Comparison of ENCODE assay signal across 13 cellular contexts in the genomic region with DNA sequence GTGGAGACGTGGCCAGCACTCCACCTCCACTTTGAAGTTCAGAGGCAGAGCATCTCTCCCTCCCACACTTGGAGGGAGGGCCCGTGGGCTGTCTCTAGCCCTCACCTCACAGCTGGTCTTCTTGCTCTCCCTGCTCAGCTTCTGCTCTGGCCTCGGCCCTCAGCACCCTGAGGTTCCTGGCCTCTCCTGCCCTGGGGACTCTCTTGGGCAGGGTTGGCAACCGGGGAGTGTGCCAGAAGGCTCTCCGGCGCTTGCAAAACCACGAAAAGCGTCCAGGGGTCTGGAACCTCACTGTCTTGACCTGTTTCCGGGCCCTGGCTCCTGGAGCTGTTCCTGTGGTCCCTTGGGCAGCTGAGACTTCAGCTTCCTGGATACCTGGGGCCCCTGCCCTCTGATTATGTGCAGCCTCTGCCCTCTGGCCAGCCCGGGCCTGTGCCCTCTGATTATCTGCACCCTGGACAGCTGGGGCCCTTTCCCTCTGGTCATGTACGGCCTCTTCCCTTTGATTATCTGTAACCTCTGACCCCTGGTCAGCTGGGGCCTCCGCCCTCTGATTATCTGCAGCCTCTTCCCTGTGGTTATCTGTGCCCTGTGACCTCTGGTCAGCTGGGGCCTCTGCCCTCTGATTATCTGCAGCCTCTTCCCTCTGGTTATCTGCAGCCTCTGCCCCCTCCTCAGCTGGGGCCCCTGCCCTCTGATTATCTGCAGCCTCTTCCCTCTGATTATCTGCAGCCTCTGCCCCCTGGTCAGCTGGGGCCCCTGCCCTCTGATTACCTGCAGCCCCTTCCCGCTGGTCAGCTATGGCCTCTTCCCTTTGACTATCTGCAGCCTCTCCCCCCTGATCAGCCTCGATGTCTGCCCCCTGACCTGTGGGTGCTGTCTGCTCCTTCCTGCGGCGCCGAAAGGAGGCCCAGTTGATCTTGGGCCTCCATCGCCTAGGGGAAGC. TPM values are rescaled to one million over a fixed set of nuclear protein-coding genes. Genes with fewer than 3 reads are reported as not detected.
DNase-seq lines count a peak whose midpoint lies in the region; TF ChIP-seq lines count a peak whose summit lies in the region.
"Had no signal": no experiment of that assay in that cellular context is flagged by ENCODE, and none has a peak within 500 bp of the region (broad histone marks: within the 10 kb centered on the region; RNA-seq: fewer than 3 reads in every experiment).

No MANE protein-coding gene starts in this region.

- CTCF ChIA-PET in OCI-LY7 (lab: Charles Lee; ENCODE audit: unreplicated experiment) = no interaction called here

- H3K4me3 ChIP-seq in OCI-LY7 (ENCODE audit: low read depth, low read length, poor library complexity, severe bottlenecking) (no peak overlapping the region), endodermal cell (ENCODE audit: low read length) (peak overlapping the region; percentile 91), thyroid gland (replicated peaks in 1 of 3) (peak overlapping the region; percentile 16 to 42 (median 37))

- H3K27ac ChIP-seq in OCI-LY7 (ENCODE audit: low read depth, low read length, poor library complexity, severe bottlenecking) = peak overlapping the region; percentile 7
- no peak overlapping the region for H3K27ac ChIP-seq in endodermal cell (ENCODE audit: low read depth, low read length)
- H3K27ac ChIP-seq in thyroid gland = peak overlapping the region in 2 of 3 donors; percentile 69 to 84

- H3K4me3 Mint-ChIP-seq in endodermal cell (peak overlapping the region; percentile 83), mesothelial cell of epicardium (peak overlapping the region; percentile 94), immature natural killer cell (no peak overlapping the region)
- H3K4me3 Mint-ChIP-seq: activated CD8-positive, alpha-beta T cell treated with anti-CD3 and anti-CD28 coated beads, Interleukin-2, amount 10 ng/mL, durations not matched to agents 7 days and 5 days had no signal

- H3K27ac Mint-ChIP-seq in endodermal cell = no peak overlapping the region
- peak overlapping the region; percentile 85 for H3K27ac Mint-ChIP-seq in mesothelial cell of epicardium
- H3K27ac Mint-ChIP-seq in immature natural killer cell = no peak overlapping the region
- H3K27ac Mint-ChIP-seq: activated CD8-positive, alpha-beta T cell treated with anti-CD3 and anti-CD28 coated beads, Interleukin-2, amount 10 ng/mL, durations not matched to agents 7 days and 5 days had no signal

- WGBS in endodermal cell (ENCODE audit: insufficient coverage in 1 of 2, insufficient read length in 1 of 2), 2 experiments = 87 to 88% methylated on average over 18 of the region's 18 CpGs
- WGBS in thyroid gland, 2 donors = 53 to 60% methylated on average over 8 to 17 of the region's 18 CpGs

- intact Hi-C loops in OCI-LY7 (cut with micrococcal nuclease; ENCODE audit: unreplicated experiment) (no loop called here), thyroid gland (cut with DNase I) (no loop called here)

- H3K36me3 Mint-ChIP-seq in endodermal cell (ENCODE audit: low read depth) (peaks cover 14% of the 10 kb centered on the region), mesothelial cell of epicardium (peaks cover 8% of the 10 kb centered on the region), immature natural killer cell (no peaks in the 10 kb centered on the region)

- POLR2A ChIA-PET in OCI-LY7 (lab: Charles Lee) = interaction anchor here (0.6 to 0.9 kb wide), 2 partner anchors 12 to 72 kb away, joined by 3 to 4 read pairs; no protein-coding TSS in a partner anchor

- H3K9me3 Mint-ChIP-seq in endodermal cell (no peaks in the 10 kb centered on the region), mesothelial cell of epicardium (no peaks in the 10 kb centered on the region), immature natural killer cell (no peaks in the 10 kb centered on the region)

- TF ChIP-seq CTCF in OCI-LY7 (conservative IDR thresholded peaks at IDR 0.05; ENCODE audit: low read length) (no peak), endodermal cell (conservative IDR thresholded peaks at IDR 0.05) (no peak), mesothelial cell of epicardium (IDR thresholded peaks at IDR 0.05; ENCODE audit: unreplicated experiment) (no peak), thyroid gland (IDR thresholded peaks at IDR 0.05) (no peak)

- no peak overlapping the region for H2AFZ ChIP-seq in OCI-LY7 (ENCODE audit: low read length)

- H3K9me3 ChIP-seq in OCI-LY7 (ENCODE audit: low read length) (no peaks in the 10 kb centered on the region), endodermal cell (ENCODE audit: control insufficient read depth, low read length) (no peaks in the 10 kb centered on the region), thyroid gland (no peaks in the 10 kb centered on the region)

- no peak for TF ChIP-seq POLR2A in thyroid gland (IDR thresholded peaks at IDR 0.05)

- H4K20me1 ChIP-seq in OCI-LY7 (ENCODE audit: insufficient read depth, low read length) = no peaks in the 10 kb centered on the region

- no TSS peak for BruUV-seq in OCI-LY7 (replicated peaks; lab: Mats Ljungman, UMichigan)

- no peak for DNase-seq in OCI-LY7 (ENCODE audit: low spot score)
- no peak for DNase-seq in endodermal cell
- no peak for DNase-seq in mesothelial cell of epicardium (ENCODE audit: low spot score in 2 of 2, unreplicated experiment in 2 of 2)
- DNase-seq in thyroid gland = no peak
- no peak for DNase-seq in RPMI8226
- DNase-seq in immature natural killer cell = no peak
- no peak for DNase-seq in OCI-M2 (lab: John Stamatoyannopoulos, UW; ENCODE audit: unreplicated experiment)
- DNase-seq in NCI-H524 treated with DMSO at 0.1 percent for 48 hours (lab: John Stamatoyannopoulos, UW) = no peak
- DNase-seq: activated CD8-positive, alpha-beta T cell treated with anti-CD3 and anti-CD28 coated beads, Interleukin-2, amount 10 ng/mL, durations not matched to agents 7 days and 5 days; caudate nucleus; stimulated activated naive CD4-positive, alpha-beta T cell treated with Interleukin-2 at 50 U/mL for 16 hours; SW 1271 had no signal

- H3K4me1 Mint-ChIP-seq in endodermal cell (peaks cover 25% of the 10 kb centered on the region), mesothelial cell of epicardium (peaks cover 70% of the 10 kb centered on the region), immature natural killer cell (peaks cover 0 to 2% of the 10 kb centered on the region in 2 donors)

- H3K27me3 Mint-ChIP-seq in endodermal cell (ENCODE audit: insufficient read depth) (peaks cover 19% of the 10 kb centered on the region), mesothelial cell of epicardium (ENCODE audit: low read depth) (no peaks in the 10 kb centered on the region), immature natural killer cell (ENCODE audit: low read depth in 3 of 3) (peaks cover 19 to 28% (median 27%) of the 10 kb centered on the region in 3 donors)

- no peak overlapping the region for H3K4me2 ChIP-seq in OCI-LY7 (ENCODE audit: low read length)

- H3K4me1 ChIP-seq in OCI-LY7 (ENCODE audit: insufficient read depth, low read length, poor library complexity, severe bottlenecking) (peaks cover 44% of the 10 kb centered on the region), endodermal cell (ENCODE audit: control insufficient read depth, insufficient read depth, low read length) (peaks cover 6% of the 10 kb centered on the region), thyroid gland (peaks cover 33 to 39% of the 10 kb centered on the region in 2 donors)

- H3K36me3 ChIP-seq in OCI-LY7 (ENCODE audit: insufficient read depth, low read length) (no peaks in the 10 kb centered on the region), endodermal cell (ENCODE audit: control insufficient read depth, insufficient read depth, low read length) (peaks cover 17% of the 10 kb centered on the region), thyroid gland (no peaks in the 10 kb centered on the region)

- no peaks in the 10 kb centered on the region for H3K79me2 ChIP-seq in OCI-LY7 (ENCODE audit: insufficient read depth, low read depth, low read length)

- H3K9ac ChIP-seq in endodermal cell (ENCODE audit: extremely low read depth, low read length, poor library complexity, severe bottlenecking) = peak overlapping the region; percentile 87

- H3K27me3 ChIP-seq in endodermal cell (ENCODE audit: control insufficient read depth, insufficient read depth, low read length, poor library complexity, severe bottlenecking) = no peaks in the 10 kb centered on the region
- no peaks in the 10 kb centered on the region for H3K27me3 ChIP-seq in thyroid gland

- H3K9me2 ChIP-seq in OCI-LY7 (ENCODE audit: insufficient read depth, low read length) = no peaks in the 10 kb centered on the region

RNA-seq across cellular contexts. Expression of gene CCDC8, which starts 2.0 kb away (rescaled TPM):
- total RNA-seq in OCI-LY7 (2014; rRNA removed; shearing (Covaris generic)) = 0.09 TPM in 1 of 2 replicates, not detected in the other
- total RNA-seq in OCI-LY7 (2022) = 0.10 TPM in 1 of 2 replicates, not detected in the other
- total RNA-seq in endodermal cell = 10 to 100 TPM; 27.5 to 30.5 TPM
- 22.6 TPM for polyA plus RNA-seq in endodermal cell (2013, experiment 1 of 2)
- 19.1 TPM for polyA plus RNA-seq in endodermal cell (2013, experiment 2 of 2)
- total RNA-seq in mesothelial cell of epicardium = 50.3 to 51.7 TPM (median 50.7 TPM) in 3 replicates
- total RNA-seq in thyroid gland = 10 to 100 TPM; 16.8 to 34.9 (median 29.3) TPM
- not detected for polyA plus RNA-seq in immature natural killer cell
- total RNA-seq: activated CD8-positive, alpha-beta T cell treated with anti-CD3 and anti-CD28 coated beads, Interleukin-2, amount 10 ng/mL, durations not matched to agents 7 days and 5 days had no signal

RNA-seq across cellular contexts. Expression of gene PNMA8C, which starts 17.4 kb away (rescaled TPM):
- 1.0 and 1.5 TPM in 2 replicates for total RNA-seq in OCI-LY7 (2014; rRNA removed; shearing (Covaris generic))
- 4.3 and 4.9 TPM in 2 replicates for total RNA-seq in OCI-LY7 (2022)
- under 1 TPM; 0.20 to 0.33 TPM for total RNA-seq in endodermal cell
- 3.0 TPM for polyA plus RNA-seq in endodermal cell (2013, experiment 1 of 2)
- polyA plus RNA-seq in endodermal cell (2013, experiment 2 of 2) = 3.1 TPM
- 0.49 to 0.79 TPM (median 0.73 TPM) in 3 replicates for total RNA-seq in mesothelial cell of epicardium
- total RNA-seq in thyroid gland = under 1 TPM in 1 of 4 donors, not detected in 3; 0.11 TPM
- polyA plus RNA-seq in immature natural killer cell = under 1 TPM in 1 of 3 donors, not detected in 2; 0.04 TPM
- total RNA-seq: Daoy had no signal

Comparison
In these comparisons a context has a peak if more than half of its experiments do, and no peak if none do; other contexts are left out.
1. H3K4me3 Mint-ChIP-seq: peak in endodermal cell (single experiment) and mesothelial cell of epicardium (single experiment); none in immature natural killer cell (0 of 5).
2. RNA of gene CCDC8, which starts 2.0 kb away (total RNA-seq): 50.3 to 51.7 TPM in mesothelial cell of epicardium, 27.5 to 30.5 TPM in endodermal cell and 16.8 to 34.9 TPM in thyroid gland; 0.09 to 0.10 TPM in OCI-LY7; every median in the first group is over 10 times any median in the second.